Comparison of ENCODE assay signal across 9 cellular contexts in the genomic region with DNA sequence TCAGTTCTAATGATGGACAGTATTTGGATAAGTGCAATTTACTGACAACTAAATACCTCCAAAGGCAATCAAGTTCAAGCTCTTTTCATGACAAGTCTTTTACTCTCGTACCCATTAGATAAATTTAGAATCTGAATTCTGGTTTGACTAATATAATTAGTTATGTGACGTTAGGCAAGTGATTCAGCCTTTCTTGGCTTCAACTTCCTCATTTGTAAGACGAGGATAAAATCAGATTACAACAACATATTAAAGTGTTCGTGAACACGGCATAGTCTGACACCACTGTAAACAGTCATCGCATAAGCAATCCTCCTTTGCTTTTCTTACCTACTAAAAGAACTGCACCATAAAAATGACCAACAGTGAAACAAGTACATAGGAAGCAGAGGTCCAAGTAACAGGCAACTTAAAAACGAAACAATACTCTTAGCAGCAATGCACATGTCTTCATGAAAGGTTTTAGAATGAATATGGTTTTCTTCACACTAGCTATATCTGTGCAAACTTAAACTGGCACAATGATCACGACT. TPM values are rescaled to one million over a fixed set of nuclear protein-coding genes. Genes with fewer than 3 reads are reported as not detected.
A peak's percentile ranks its signal among the peaks of the same experiment; 100 is the strongest.
DNase-seq lines count a peak whose midpoint lies in the region; ATAC-seq and TF ChIP-seq lines count a peak whose summit lies in the region.
"Had no signal": no experiment of that assay in that cellular context is flagged by ENCODE, and none has a peak within 500 bp of the region (broad histone marks: within the 10 kb centered on the region; RNA-seq: fewer than 3 reads in every experiment).

No MANE protein-coding gene starts in this region.

- ATAC-seq in GM21576 (IDR thresholded peaks at IDR 0.05; ENCODE audit: unreplicated experiment) (peak; percentile 51), HG02840 (IDR thresholded peaks at IDR 0.05; ENCODE audit: low FRiP score, unreplicated experiment) (no peak)

- H3K4me3 ChIP-seq in fibroblast of the aortic adventitia (ENCODE audit: low read depth, low read length) = no peak overlapping the region

- peak; percentile 73 for DNase-seq in EH (ENCODE audit: low read depth)
- peak; percentile 21 to 89 for DNase-seq in NOMO-1 (lab: John Stamatoyannopoulos, UW; ENCODE audit: unreplicated experiment in 2 of 2)
- DNase-seq in fibroblast of the aortic adventitia (ENCODE audit: low read depth) = peak; percentile 55
- DNase-seq in stimulated activated CD8-positive, alpha-beta memory T cell treated with anti-CD3 and anti-CD28 coated beads, Interleukin-4, amount 100 ng/mL, for 48 hours = no peak
- no peak for DNase-seq in DMS 273 treated with DMSO at 0.1 percent for 48 hours (lab: John Stamatoyannopoulos, UW)
- no peak for DNase-seq in 8988T
- DNase-seq: H9 had no signal

- TF ChIP-seq CTCF in fibroblast of the aortic adventitia (IDR thresholded peaks at IDR 0.05; ENCODE audit: insufficient read depth, low read length) = no peak

RNA-seq across cellular contexts. Expression of a gene that starts 25.7 kb away (rescaled TPM):
- 24.6 and 39.2 TPM in 2 replicates for total RNA-seq in fibroblast of the aortic adventitia (ENCODE audit: low replicate concordance)

Comparison
In these comparisons a context has a peak if more than half of its experiments do, and no peak if none do; other contexts are left out.
1. DNase-seq: peak in EH (single experiment), NOMO-1 (2 of 2) and fibroblast of the aortic adventitia (single experiment); none in stimulated activated CD8-positive, alpha-beta memory T cell treated with anti-CD3 and anti-CD28 coated beads, Interleukin-4, amount 100 ng/mL, for 48 hours (single experiment), DMS 273 treated with DMSO at 0.1 percent for 48 hours (single experiment) and 8988T (single experiment).